Comparison of ENCODE assay signal across 25 cellular contexts in the genomic region with DNA sequence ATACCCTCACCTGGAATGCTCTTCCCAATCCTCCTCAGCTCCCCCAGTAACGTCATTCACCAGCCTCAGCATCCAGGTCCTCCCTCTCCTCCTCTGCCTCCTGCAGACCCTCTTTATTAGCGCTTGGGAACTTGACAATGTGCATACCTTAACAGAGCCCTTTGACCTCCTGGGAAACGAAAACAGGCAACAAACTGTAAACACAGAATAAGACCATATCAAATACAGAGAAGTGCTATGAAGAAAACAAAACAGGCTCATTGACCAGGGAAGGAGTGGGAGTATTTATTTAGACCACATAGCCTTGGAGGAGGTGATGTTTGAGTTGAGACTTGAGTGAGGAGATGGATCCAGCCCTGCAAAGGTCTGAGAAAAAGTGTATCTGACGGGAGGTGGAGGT.
A peak's percentile ranks its signal among the peaks of the same experiment; 100 is the strongest.
DNase-seq lines count a peak whose midpoint lies in the region; ATAC-seq and TF ChIP-seq lines count a peak whose summit lies in the region.
"Had no signal": no experiment of that assay in that cellular context is flagged by ENCODE, and none has a peak within 500 bp of the region (broad histone marks: within the 10 kb centered on the region; RNA-seq: fewer than 3 reads in every experiment).

No MANE protein-coding gene starts in this region.

- H4K12ac ChIP-seq in trophoblast cell (ENCODE audit: low read depth, low read length) = no peak overlapping the region

- H3K79me2 ChIP-seq in GM23338 (replicated peaks; ENCODE audit: insufficient read depth) (no peaks in the 10 kb centered on the region), trophoblast cell (ENCODE audit: control insufficient read depth, insufficient read depth, low read length, poor library complexity) (no peaks in the 10 kb centered on the region)

- H3K27ac Mint-ChIP-seq in GM23338 (no peak overlapping the region), glutamatergic neuron (ENCODE audit: unreplicated experiment) (no peak overlapping the region)
- H3K27ac Mint-ChIP-seq: activated naive CD4-positive, alpha-beta T cell treated with anti-CD3 and anti-CD28 coated beads, Interleukin-2, amount 10 ng/mL, durations not matched to agents 7 days and 5 days; activated T-helper 1 cell treated with anti-CD3 and anti-CD28 coated beads, Interleukin-12 subunit alpha, Interleukin-12 subunit beta, Interleukin-2, Interleukin-4 antibody, amounts not matched to agents 30 ng/mL and 10 ng/mL and 1 ng/mL, durations not matched to agents 14 hours and 24 hours and 36 hours had no signal

- H4K8ac ChIP-seq in trophoblast cell (ENCODE audit: low read depth, low read length) = peak overlapping the region; percentile 50

- H3K4me1 Mint-ChIP-seq in GM23338 (peaks cover 3% of the 10 kb centered on the region; the same call in 2 of the 3 replicates), glutamatergic neuron (ENCODE audit: low read depth, unreplicated experiment) (peaks cover under 1% of the 10 kb centered on the region)
- H3K4me1 Mint-ChIP-seq: activated naive CD4-positive, alpha-beta T cell treated with anti-CD3 and anti-CD28 coated beads, Interleukin-2, amount 10 ng/mL, durations not matched to agents 7 days and 5 days had no signal

- H3K4me2 ChIP-seq in GM23338 = no peak overlapping the region
- no peak overlapping the region for H3K4me2 ChIP-seq in trophoblast cell (ENCODE audit: low read length)

- H3K79me1 ChIP-seq in trophoblast cell (ENCODE audit: low read length) = peaks cover 10% of the 10 kb centered on the region

- H3F3A ChIP-seq in GM23338 (replicated peaks; ENCODE audit: low read depth) = no peaks in the 10 kb centered on the region

- H2AFZ ChIP-seq in GM23338 = peak overlapping the region; percentile 67; the same call in 1 of the 2 replicates
- H2AFZ ChIP-seq in trophoblast cell (ENCODE audit: insufficient read depth, low read length, poor library complexity) = no peak overlapping the region

- H3K4me1 ChIP-seq in GM23338 (ENCODE audit: insufficient read depth) = no peaks in the 10 kb centered on the region
- H3K4me1 ChIP-seq in trophoblast cell (ENCODE audit: control insufficient read depth in 1 of 2, insufficient read depth in 2 of 2, low read length in 2 of 2) = peaks cover 15 to 28% of the 10 kb centered on the region in 2 experiments
- H3K4me1 ChIP-seq: left lung had no signal

- H3K27me3 ChIP-seq in GM23338 (ENCODE audit: insufficient read depth) (no peaks in the 10 kb centered on the region), trophoblast cell (ENCODE audit: insufficient read depth, low read length) (no peaks in the 10 kb centered on the region)
- H3K27me3 ChIP-seq: cardiac muscle cell had no signal

- peaks cover 7% of the 10 kb centered on the region for H3K9me3 ChIP-seq in trophoblast cell (ENCODE audit: insufficient read depth, low read depth, low read length)
- H3K9me3 ChIP-seq: heart right ventricle, left lung had no signal

- H3K27me3 Mint-ChIP-seq in GM23338 (ENCODE audit: insufficient read depth, low read depth, poor library complexity) (peaks cover 5% of the 10 kb centered on the region), glutamatergic neuron (ENCODE audit: unreplicated experiment) (no peaks in the 10 kb centered on the region)

- peak overlapping the region; percentile 71 for H2AK5ac ChIP-seq in trophoblast cell (ENCODE audit: low read length)

- ATAC-seq in GM23338 (no peak), GM21528 (IDR thresholded peaks at IDR 0.05; ENCODE audit: low FRiP score, unreplicated experiment) (no peak)
- ATAC-seq: left lung had no signal

- H3K9ac ChIP-seq in trophoblast cell (ENCODE audit: low read length) = no peak overlapping the region

- no peak overlapping the region for H3K4ac ChIP-seq in trophoblast cell (ENCODE audit: low read depth, low read length)

- peak overlapping the region; percentile 93 for H4K91ac ChIP-seq in trophoblast cell (ENCODE audit: low read depth, low read length)

- H2BK12ac ChIP-seq in trophoblast cell (ENCODE audit: low read length) = peak overlapping the region; percentile 59

- H3K27ac ChIP-seq in GM23338 (ENCODE audit: low read depth) (no peak overlapping the region), trophoblast cell (ENCODE audit: low read depth, low read length) (peak overlapping the region; percentile 78)
- H3K27ac ChIP-seq: cardiac muscle cell, heart right ventricle, HL-60, left lung had no signal

- H3K4me3 ChIP-seq in GM23338 = no peak overlapping the region
- no peak overlapping the region for H3K4me3 ChIP-seq in trophoblast cell (ENCODE audit: low read depth, low read length)
- H3K4me3 ChIP-seq: cardiac muscle cell, left lung, skin epidermis had no signal

- peak overlapping the region; percentile 78 for H2BK5ac ChIP-seq in trophoblast cell (ENCODE audit: low read depth, low read length, poor library complexity)

- H2BK120ac ChIP-seq in trophoblast cell (ENCODE audit: insufficient read depth, low read length, poor library complexity) = peak overlapping the region; percentile 82

- no peaks in the 10 kb centered on the region for H3K9me2 ChIP-seq in GM23338 (ENCODE audit: insufficient read depth)

- H3K9me3 Mint-ChIP-seq in GM23338 (peaks cover 2% of the 10 kb centered on the region; the same call in 2 of the 3 replicates), glutamatergic neuron (ENCODE audit: unreplicated experiment) (no peaks in the 10 kb centered on the region)
- H3K9me3 Mint-ChIP-seq: activated naive CD4-positive, alpha-beta T cell treated with anti-CD3 and anti-CD28 coated beads, Interleukin-2, amount 10 ng/mL, durations not matched to agents 7 days and 5 days; activated T-helper 1 cell treated with anti-CD3 and anti-CD28 coated beads, Interleukin-12 subunit alpha, Interleukin-12 subunit beta, Interleukin-2, Interleukin-4 antibody, amounts not matched to agents 30 ng/mL and 10 ng/mL and 1 ng/mL, durations not matched to agents 14 hours and 24 hours and 36 hours had no signal

- H3K36me3 Mint-ChIP-seq in GM23338 (ENCODE audit: low read depth) = no peaks in the 10 kb centered on the region
- peaks cover 9% of the 10 kb centered on the region for H3K36me3 Mint-ChIP-seq in glutamatergic neuron (ENCODE audit: unreplicated experiment)
- H3K36me3 Mint-ChIP-seq: activated naive CD4-positive, alpha-beta T cell treated with anti-CD3 and anti-CD28 coated beads, Interleukin-2, amount 10 ng/mL, durations not matched to agents 7 days and 5 days had no signal

- peak overlapping the region; percentile 57 for H3K18ac ChIP-seq in trophoblast cell (ENCODE audit: low read length)

- H3K14ac ChIP-seq in trophoblast cell (ENCODE audit: low read length) = peak overlapping the region; percentile 74

- no peak for DNase-seq in GM23338 (ENCODE audit: low spot score)
- peak; percentile 55 for DNase-seq in amniotic epithelial cell (ENCODE audit: low read depth)
- no peak for DNase-seq in glutamatergic neuron
- DNase-seq in trophoblast cell = no peak
- no peak for DNase-seq in COR-L47 (lab: John Stamatoyannopoulos, UW)
- DNase-seq in DMS53 treated with DMSO at 0.1 percent for 48 hours (lab: John Stamatoyannopoulos, UW; ENCODE audit: unreplicated experiment) = no peak
- DNase-seq in DMS79 treated with DMSO at 0.1 percent for 48 hours (lab: John Stamatoyannopoulos, UW) = no peak
- DNase-seq: ACHN; activated CD4-positive, alpha-beta T cell treated with anti-CD3 and anti-CD28 coated beads, Interleukin-2, amount 50 U/mL, for 4 hours; activated naive CD4-positive, alpha-beta T cell treated with anti-CD3 and anti-CD28 coated beads, Interleukin-2, amount 10 ng/mL, durations not matched to agents 7 days and 5 days; amygdala; C1 segment of cervical spinal cord; left lung; NCI-H1105; NCI-H1930; NCI-H526 treated with DMSO at 0.1 percent for 48 hours; RPMI8226; stimulated activated CD4-positive, alpha-beta T cell treated with anti-CD3 and anti-CD28 coated beads, Interleukin-2, amount 100 ng/mL, for 24 hours; T-helper 9 cell had no signal

- H3K23ac ChIP-seq in trophoblast cell (ENCODE audit: low read length) = no peak overlapping the region

- H4K20me1 ChIP-seq in GM23338 (replicated peaks; ENCODE audit: insufficient read depth) = no peaks in the 10 kb centered on the region

- no CpG with 5 or more reads among the region's 4 CpGs for WGBS in trophoblast cell (ENCODE audit: extremely low coverage, insufficient coverage, insufficient read length)

- no peak overlapping the region for H3K4me3 Mint-ChIP-seq in GM23338
- H3K4me3 Mint-ChIP-seq in glutamatergic neuron (ENCODE audit: unreplicated experiment) = peak overlapping the region; percentile 17
- H3K4me3 Mint-ChIP-seq: activated naive CD4-positive, alpha-beta T cell treated with anti-CD3 and anti-CD28 coated beads, Interleukin-2, amount 10 ng/mL, durations not matched to agents 7 days and 5 days; activated T-helper 1 cell treated with anti-CD3 and anti-CD28 coated beads, Interleukin-12 subunit alpha, Interleukin-12 subunit beta, Interleukin-2, Interleukin-4 antibody, amounts not matched to agents 30 ng/mL and 10 ng/mL and 1 ng/mL, durations not matched to agents 14 hours and 24 hours and 36 hours had no signal

- no peaks in the 10 kb centered on the region for H3K36me3 ChIP-seq in GM23338 (ENCODE audit: insufficient read depth)
- no peaks in the 10 kb centered on the region for H3K36me3 ChIP-seq in trophoblast cell (ENCODE audit: control insufficient read depth in 1 of 2, insufficient read depth in 2 of 2, low read length in 2 of 2)
- H3K36me3 ChIP-seq: cardiac muscle cell, heart right ventricle, left lung had no signal

- TF ChIP-seq CTCF in GM23338 (conservative IDR thresholded peaks at IDR 0.05; ENCODE audit: low read depth in 2 of 2) (no peak), glutamatergic neuron (IDR thresholded peaks at IDR 0.05; ENCODE audit: partially characterized antibody, unreplicated experiment) (no peak)

TF ChIP-seq in GM23338, 12 proteins besides CTCF, POLR2A, EP300 and RAD21 (continues in another document):
- TF ChIP-seq EZH2phosphoT487 (IDR thresholded peaks at IDR 0.05; ENCODE audit: unreplicated experiment) (no peak), EZH2 (IDR thresholded peaks at IDR 0.05; ENCODE audit: low read depth, unreplicated experiment) (no peak), CREB1 (CRISPR knock-in tag; IDR thresholded peaks at IDR 0.05; ENCODE audit: low read depth) (no peak), STAT1 (IDR thresholded peaks at IDR 0.05; ENCODE audit: unreplicated experiment) (no peak)
